10 cellular contexts compared by ENCODE assay signal in genomic region chr7:35971133-35971995, GRCh38.
DNase-seq lines count a peak whose midpoint lies in the region; ATAC-seq and TF ChIP-seq lines count a peak whose summit lies in the region.
"Had no signal": no experiment of that assay in that cellular context is flagged by ENCODE, and none has a peak within 500 bp of the region (broad histone marks: within the 10 kb centered on the region; RNA-seq: fewer than 3 reads in every experiment).

No MANE protein-coding gene starts in this region.

- WGBS in suprapubic skin, result 56% methylated on average over 13 of the region's 56 CpGs

- H3K4me1 Mint-ChIP-seq in T-helper 2 cell treated with Interferon-gamma antibody and Interleukin-4, amounts not matched to agents 5 μg/mL and 100 μg/mL, for 36 hours (ENCODE audit: low read depth), result peaks cover 3% of the 10 kb centered on the region
- H3K4me1 Mint-ChIP-seq in immature natural killer cell, result peaks cover 7% of the 10 kb centered on the region in 2 donors

- DNase-seq in T-helper 2 cell treated with Interferon-gamma antibody and Interleukin-4, amounts not matched to agents 5 μg/mL and 100 μg/mL, for 36 hours (ENCODE audit: low spot score), result no peak
- DNase-seq in T-helper 2 cell (no peak), immature natural killer cell (peak in 1 of 3 donors; percentile 9), suprapubic skin (ENCODE audit: low spot score in 2 of 2) (no peak)
- DNase-seq in activated naive CD4-positive, alpha-beta T cell treated with anti-CD3 and anti-CD28 coated beads, Interleukin-2, amount 50 U/mL, for 72 hours (ENCODE audit: low spot score in 2 of 2), result no peak
- DNase-seq: substantia nigra had no signal

- H3K9me3 Mint-ChIP-seq in T-helper 2 cell treated with Interferon-gamma antibody and Interleukin-4, amounts not matched to agents 5 μg/mL and 100 μg/mL, for 36 hours, result no peaks in the 10 kb centered on the region
- H3K9me3 Mint-ChIP-seq in activated naive CD4-positive, alpha-beta T cell treated with anti-CD3 and anti-CD28 coated beads, Interleukin-2, amount 50 U/mL, for 72 hours, result no peaks in the 10 kb centered on the region
- no peaks in the 10 kb centered on the region for H3K9me3 Mint-ChIP-seq in immature natural killer cell

- no peak overlapping the region for H3K27ac ChIP-seq in suprapubic skin

- peak in 1 of 2 donors; percentile 33 for TF ChIP-seq CTCF in suprapubic skin (IDR thresholded peaks at IDR 0.05)

- peaks cover 56% of the 10 kb centered on the region for H3K27me3 Mint-ChIP-seq in T-helper 2 cell treated with Interferon-gamma antibody and Interleukin-4, amounts not matched to agents 5 μg/mL and 100 μg/mL, for 36 hours (ENCODE audit: low read depth)
- peaks cover 7 to 17% (median 8%) of the 10 kb centered on the region in 3 donors for H3K27me3 Mint-ChIP-seq in immature natural killer cell (ENCODE audit: low read depth in 3 of 3)
- H3K27me3 Mint-ChIP-seq: progenitor cell of endocrine pancreas had no signal

- H3K27ac Mint-ChIP-seq in T-helper 2 cell treated with Interferon-gamma antibody and Interleukin-4, amounts not matched to agents 5 μg/mL and 100 μg/mL, for 36 hours, result no peak overlapping the region
- no peak overlapping the region for H3K27ac Mint-ChIP-seq in activated naive CD4-positive, alpha-beta T cell treated with anti-CD3 and anti-CD28 coated beads, Interleukin-2, amount 50 U/mL, for 72 hours
- H3K27ac Mint-ChIP-seq in immature natural killer cell, result no peak overlapping the region
- H3K27ac Mint-ChIP-seq: progenitor cell of endocrine pancreas had no signal

- no peaks in the 10 kb centered on the region for H3K9me3 ChIP-seq in suprapubic skin

- H3K4me3 ChIP-seq in suprapubic skin, result peak overlapping the region; percentile 42

- peak overlapping the region; percentile 34 for H3K4me3 Mint-ChIP-seq in T-helper 2 cell treated with Interferon-gamma antibody and Interleukin-4, amounts not matched to agents 5 μg/mL and 100 μg/mL, for 36 hours
- peak overlapping the region; percentile 44 to 61 (median 53) for H3K4me3 Mint-ChIP-seq in immature natural killer cell

- no peaks in the 10 kb centered on the region for H3K4me1 ChIP-seq in suprapubic skin

- no peaks in the 10 kb centered on the region for H3K36me3 ChIP-seq in suprapubic skin

- TF ChIP-seq EP300 in suprapubic skin (IDR thresholded peaks at IDR 0.05), result no peak

- no peak for TF ChIP-seq POLR2A in suprapubic skin (IDR thresholded peaks at IDR 0.05)

- no peaks in the 10 kb centered on the region for H3K36me3 Mint-ChIP-seq in T-helper 2 cell treated with Interferon-gamma antibody and Interleukin-4, amounts not matched to agents 5 μg/mL and 100 μg/mL, for 36 hours (ENCODE audit: low read depth)
- H3K36me3 Mint-ChIP-seq in activated naive CD4-positive, alpha-beta T cell treated with anti-CD3 and anti-CD28 coated beads, Interleukin-2, amount 50 U/mL, for 72 hours, result no peaks in the 10 kb centered on the region
- H3K36me3 Mint-ChIP-seq in immature natural killer cell, result peaks cover 4 to 6% (median 6%) of the 10 kb centered on the region in 3 donors

- ATAC-seq in activated naive CD4-positive, alpha-beta T cell treated with anti-CD3 and anti-CD28 coated beads, Interleukin-2, amount 50 U/mL, for 72 hours, result peak; percentile 33 to 47
- ATAC-seq in HG03175 (IDR thresholded peaks at IDR 0.05; ENCODE audit: unreplicated experiment), result no peak
- no peak for ATAC-seq in GM21447 (IDR thresholded peaks at IDR 0.05; ENCODE audit: unreplicated experiment)
- ATAC-seq in HG02588 (IDR thresholded peaks at IDR 0.05; ENCODE audit: unreplicated experiment), result no peak

- H3K27me3 ChIP-seq in suprapubic skin, result peaks cover 32% of the 10 kb centered on the region

Comparison
In these comparisons a context has a peak if more than half of its experiments do, and no peak if none do; other contexts are left out.
1. ATAC-seq: peak in activated naive CD4-positive, alpha-beta T cell treated with anti-CD3 and anti-CD28 coated beads, Interleukin-2, amount 50 U/mL, for 72 hours (2 of 2); none in HG03175 (single experiment), GM21447 (single experiment) and HG02588 (single experiment).